Comparison of ENCODE assay signal across 8 cellular contexts in the genomic region with DNA sequence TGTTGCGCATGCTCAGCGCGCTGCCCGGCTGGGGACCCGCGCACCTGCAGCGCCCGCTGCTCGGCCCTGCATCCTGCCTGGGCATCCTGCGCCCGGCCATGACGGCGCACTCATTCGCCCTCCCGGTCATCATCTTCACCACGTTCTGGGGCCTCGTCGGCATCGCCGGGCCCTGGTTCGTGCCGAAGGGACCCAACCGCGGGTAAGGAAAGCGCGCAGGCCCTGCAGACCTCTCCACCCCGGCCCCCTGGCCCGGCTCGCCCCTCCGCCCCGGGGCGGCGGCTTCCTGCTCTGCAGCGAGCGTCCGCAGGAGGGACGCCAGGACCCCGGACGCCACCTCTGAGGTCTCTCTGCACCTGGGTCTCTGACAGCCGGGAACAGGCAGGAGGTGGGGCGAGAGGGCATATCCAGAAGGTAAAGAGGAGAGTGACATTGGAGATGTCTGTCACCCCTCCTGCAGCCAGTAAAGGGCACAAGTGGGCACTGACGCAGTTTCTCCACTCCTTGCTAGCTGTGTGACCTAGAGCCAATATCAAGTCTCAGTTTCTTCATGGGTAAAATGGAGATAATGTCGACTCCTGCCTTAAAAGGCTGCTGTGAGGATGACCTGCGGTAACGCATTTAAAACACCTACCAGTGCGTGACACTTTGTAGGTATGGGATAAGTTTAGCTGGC. TPM values are rescaled to one million over a fixed set of nuclear protein-coding genes. Genes with fewer than 3 reads are reported as not detected.
DNase-seq lines count a peak whose midpoint lies in the region; ATAC-seq and TF ChIP-seq lines count a peak whose summit lies in the region.

A gene (plus strand): TSS at position 2 of the 676 bp plus-strand sequence. CDS start 97 bp downstream, at position 99.

- peaks cover 4% of the 10 kb centered on the region for H3K27me3 Mint-ChIP-seq in mesothelial cell of epicardium (ENCODE audit: low read depth)

- H3K27ac Mint-ChIP-seq in mesothelial cell of epicardium = peak within 1 kb of the TSS; percentile 98

- peaks cover 9% of the 10 kb centered on the region; the same call in 1 of the 2 replicates for H3F3A ChIP-seq in MM.1S (ENCODE audit: insufficient read depth, low read length)

- H3K27ac ChIP-seq in MM.1S (ENCODE audit: low read length) = peak within 1 kb of the TSS; percentile 85
- H3K27ac ChIP-seq in uterus = peak within 1 kb of the TSS; percentile 80 to 90

- in situ Hi-C loops in G401 (cut with HindIII; ENCODE audit: low sequenced_read_pairs) = no loop called here

- H4K20me1 ChIP-seq in MM.1S (ENCODE audit: insufficient read depth, low read length) = no peaks in the 10 kb centered on the region

- DNase-seq in G401 (ENCODE audit: low spot score) (peak; percentile 61), MM.1S (peak; percentile 82), choroid plexus epithelial cell (ENCODE audit: low read depth) (no peak), mesothelial cell of epicardium (ENCODE audit: low spot score in 2 of 2, unreplicated experiment in 2 of 2) (no peak), uterus (no peak), anterior cingulate cortex (lab: John Stamatoyannopoulos, UW) (no peak)
- no peak for DNase-seq in stimulated activated CD4-positive, alpha-beta T cell treated with anti-CD3 and anti-CD28 coated beads, Interleukin-2, amount 100 ng/mL, for 48 hours

- H3K9ac ChIP-seq in MM.1S (ENCODE audit: low read length) = peak within 1 kb of the TSS; percentile 81

- peak within 1 kb of the TSS; percentile 90 for H3K4me3 ChIP-seq in MM.1S (ENCODE audit: low read length)
- peak within 1 kb of the TSS; percentile 79 for H3K4me3 ChIP-seq in choroid plexus epithelial cell (ENCODE audit: low read depth, low read length)
- H3K4me3 ChIP-seq in uterus = peak within 1 kb of the TSS; percentile 59 to 68

- H3K4me1 ChIP-seq in MM.1S (ENCODE audit: low read length) = peaks cover 31% of the 10 kb centered on the region
- H3K4me1 ChIP-seq in uterus = peaks cover 0 to 4% of the 10 kb centered on the region in 2 donors

- H3K9me3 ChIP-seq in MM.1S (replicated peaks; ENCODE audit: insufficient read depth, low read length) (no peaks in the 10 kb centered on the region), uterus (no peaks in the 10 kb centered on the region)

- H3K36me3 Mint-ChIP-seq in mesothelial cell of epicardium = no peaks in the 10 kb centered on the region

- peaks cover 16% of the 10 kb centered on the region for H3K79me2 ChIP-seq in MM.1S (ENCODE audit: low read length)

- H2AFZ ChIP-seq in MM.1S (ENCODE audit: low read length) = peak within 1 kb of the TSS; percentile 97

- no peaks in the 10 kb centered on the region for H3K9me3 Mint-ChIP-seq in mesothelial cell of epicardium

- H3K36me3 ChIP-seq in MM.1S (replicated peaks; ENCODE audit: insufficient read depth, low read length) (no peaks in the 10 kb centered on the region), uterus (no peaks in the 10 kb centered on the region)

- ATAC-seq in GM21529 (IDR thresholded peaks at IDR 0.05; ENCODE audit: unreplicated experiment) = peak; percentile 28

- H3K27me3 ChIP-seq in MM.1S (replicated peaks; ENCODE audit: insufficient read depth, low read length) (no peaks in the 10 kb centered on the region), uterus (no peaks in the 10 kb centered on the region)

- no peak for TF ChIP-seq CTCF in MM.1S (IDR thresholded peaks at IDR 0.05; ENCODE audit: low read length)
- TF ChIP-seq CTCF in choroid plexus epithelial cell (conservative IDR thresholded peaks at IDR 0.05; ENCODE audit: low read depth, low read length) = no peak
- no peak for TF ChIP-seq CTCF in mesothelial cell of epicardium (IDR thresholded peaks at IDR 0.05; ENCODE audit: unreplicated experiment)
- no peak for TF ChIP-seq CTCF in uterus (IDR thresholded peaks at IDR 0.05)

- no peak for TF ChIP-seq POLR2A in uterus (IDR thresholded peaks at IDR 0.05)

- intact Hi-C loops in uterus (cut with DNase I; ENCODE audit: low total_unique reads) = loop anchor here (10.0 kb wide), 1 partner anchor 1351 kb away; a partner anchor contains a TSS

- peak within 1 kb of the TSS; percentile 97 for H3K4me2 ChIP-seq in MM.1S (ENCODE audit: low read depth, low read length)

- no peaks in the 10 kb centered on the region for H3K9me2 ChIP-seq in MM.1S (replicated peaks; ENCODE audit: insufficient read depth, low read length)

- peaks cover 21% of the 10 kb centered on the region for H3K4me1 Mint-ChIP-seq in mesothelial cell of epicardium

- H3K4me3 Mint-ChIP-seq in mesothelial cell of epicardium = peak within 1 kb of the TSS; percentile 76

RNA-seq across cellular contexts. Expression of the gene that starts here (rescaled TPM):
- 35.1 and 73.1 TPM in 2 replicates for total RNA-seq in G401 (2014; rRNA removed; shearing (Covaris generic))
- total RNA-seq in mesothelial cell of epicardium = 27.1 to 30.0 TPM (median 28.3 TPM) in 3 replicates
- 10 to 100 TPM in 2 of 4 donors, 1 to 10 TPM in 2; 2.6 to 22.5 (median 10.1) TPM for total RNA-seq in uterus

Comparison
In these comparisons a context has a peak if more than half of its experiments do, and no peak if none do; other contexts are left out.
1. DNase-seq: peak in G401 (single experiment) and MM.1S (single experiment); none in choroid plexus epithelial cell (single experiment), mesothelial cell of epicardium (0 of 2), uterus (0 of 2), anterior cingulate cortex (0 of 58) and stimulated activated CD4-positive, alpha-beta T cell treated with anti-CD3 and anti-CD28 coated beads, Interleukin-2, amount 100 ng/mL, for 48 hours (0 of 2).
2. Peak in every context shown above with its lines, with median percentiles within 50 percentile points of each other: H3K4me3 ChIP-seq.